ENCODE assay signal across 26 cellular contexts in genomic region chr9:110541950-110542349, GRCh38. TPM values are rescaled to one million over a fixed set of nuclear protein-coding genes. Genes with fewer than 3 reads are reported as not detected.
DNase-seq lines count a peak whose midpoint lies in the region; ATAC-seq, FAIRE-seq and TF ChIP-seq lines count a peak whose summit lies in the region.
"Had no signal": no experiment of that assay in that cellular context is flagged by ENCODE, and none has a peak within 500 bp of the region (broad histone marks: within the 10 kb centered on the region; RNA-seq: fewer than 3 reads in every experiment).

No MANE protein-coding gene starts in this region.

- no peaks in the 10 kb centered on the region for H3K9me3 Mint-ChIP-seq in stimulated activated naive B cell treated with anti-CD40 and anti-IgM and Interleukin-4, amounts not matched to agents 10 μg/mL and 1 μg/mL and 100 μg/mL, for 72 hours
- H3K9me3 Mint-ChIP-seq: CD4-positive, CD25-positive, alpha-beta regulatory T cell had no signal

- TF ChIP-seq CTCF in HepG2 (CRISPR knock-in tag; IDR thresholded peaks at IDR 0.05) (no peak), right lobe of liver (IDR thresholded peaks at IDR 0.05) (no peak), choroid plexus epithelial cell (conservative IDR thresholded peaks at IDR 0.05; ENCODE audit: low read depth, low read length) (no peak), fibroblast of the aortic adventitia (IDR thresholded peaks at IDR 0.05; ENCODE audit: insufficient read depth, low read length) (no peak)

- no peaks in the 10 kb centered on the region for H3K79me2 ChIP-seq in HepG2 (ENCODE audit: insufficient read depth, low read length)

- in situ Hi-C loops in HepG2 (cut with HindIII; ENCODE audit: extremely low pct_ligation_motif_present, low pct_unique_long_range_greater_than_20kb) = no loop called here

- H3K27me3 Mint-ChIP-seq in stimulated activated naive B cell treated with anti-CD40 and anti-IgM and Interleukin-4, amounts not matched to agents 10 μg/mL and 1 μg/mL and 100 μg/mL, for 72 hours = peaks cover 0 to 3% of the 10 kb centered on the region in 2 donors
- H3K27me3 Mint-ChIP-seq: CD4-positive, CD25-positive, alpha-beta regulatory T cell had no signal

- 30% methylated on average over 2 of the region's 2 CpGs for WGBS in HepG2 (ENCODE audit: low lambda C conversion rate)
- WGBS in right lobe of liver (ENCODE audit: insufficient coverage, low coverage, low lambda C conversion rate, missing lambda C conversion rate) = 69% methylated on average over 2 of the region's 2 CpGs

- no peak for FAIRE-seq in HepG2 (lab: Jason Lieb, UNC)
- FAIRE-seq: D721Med, G401.6, H1, RCC 7860 had no signal

- ATAC-seq in HepG2 = no peak
- no peak for ATAC-seq in right lobe of liver
- ATAC-seq in stimulated activated naive B cell treated with anti-CD40 and anti-IgM and Interleukin-4, amounts not matched to agents 10 μg/mL and 1 μg/mL and 100 μg/mL, for 72 hours (replicated peaks) = no peak
- ATAC-seq: HCT116 had no signal

- H3K4me3 ChIP-seq in HepG2 (replicated peaks in 1 of 3; ENCODE audit: insufficient read depth in 1 of 3, low read depth in 2 of 3, low read length in 3 of 3) = no peak overlapping the region
- no peak overlapping the region for H3K4me3 ChIP-seq in right lobe of liver
- H3K4me3 ChIP-seq in choroid plexus epithelial cell (ENCODE audit: low read depth, low read length) = no peak overlapping the region
- no peak overlapping the region for H3K4me3 ChIP-seq in fibroblast of the aortic adventitia (ENCODE audit: low read depth, low read length)
- H3K4me3 ChIP-seq: BLaER1, SK-N-MC had no signal

- no peak overlapping the region for H3K4me3 Mint-ChIP-seq in stimulated activated naive B cell treated with anti-CD40 and anti-IgM and Interleukin-4, amounts not matched to agents 10 μg/mL and 1 μg/mL and 100 μg/mL, for 72 hours
- H3K4me3 Mint-ChIP-seq: CD4-positive, CD25-positive, alpha-beta regulatory T cell had no signal

- POLR2A ChIA-PET in HepG2 (lab: Yijun Ruan, JAX) = no interaction called here

- no peak overlapping the region for H3K27ac ChIP-seq in HepG2 (ENCODE audit: extremely low read length, insufficient read depth, low read length)
- H3K27ac ChIP-seq in right lobe of liver = no peak overlapping the region
- H3K27ac ChIP-seq: BLaER1, SK-N-MC had no signal

- H3K4me1 ChIP-seq in HepG2 (ENCODE audit: insufficient read depth, low read length) = no peaks in the 10 kb centered on the region
- no peaks in the 10 kb centered on the region for H3K4me1 ChIP-seq in right lobe of liver

- DNase-seq in HepG2 (ENCODE audit: low spot score) = no peak
- DNase-seq in right lobe of liver = no peak
- DNase-seq in choroid plexus epithelial cell (ENCODE audit: low read depth) = peak; percentile 41
- DNase-seq in fibroblast of the aortic adventitia (ENCODE audit: low read depth) = peak; percentile 53
- DNase-seq in NCI-H2107 (lab: John Stamatoyannopoulos, UW) = no peak
- DNase-seq in NCI-H1930 (lab: John Stamatoyannopoulos, UW) = no peak
- no peak for DNase-seq in stimulated activated naive B cell treated with anti-CD40 and anti-IgM and Interleukin-4, amounts not matched to agents 10 μg/mL and 1 μg/mL and 100 μg/mL, for 72 hours
- no peak for DNase-seq in T-helper 9 cell
- DNase-seq: 8988T; CD4-positive, CD25-positive, alpha-beta regulatory T cell; Karpas-422; MV-4-11; NCI-H1105; NCI-H1436 treated with DMSO at 0.1 percent for 48 hours; NCI-H187 treated with DMSO at 0.1 percent for 48 hours; NCI-H446; NCI-H524 treated with DMSO at 0.1 percent for 48 hours; NCI-H774; SIG-M5 had no signal

- CTCF ChIA-PET in HepG2 (lab: Yijun Ruan, JAX; ENCODE audit: low intra/inter-chr PET ratio, low total read pairs) = no interaction called here

- intact Hi-C loops in HepG2 (cut with micrococcal nuclease; ENCODE audit: unreplicated experiment) = no loop called here
- intact Hi-C loops in right lobe of liver (cut with DNase I) = no loop called here

- H3K36me3 Mint-ChIP-seq in stimulated activated naive B cell treated with anti-CD40 and anti-IgM and Interleukin-4, amounts not matched to agents 10 μg/mL and 1 μg/mL and 100 μg/mL, for 72 hours = no peaks in the 10 kb centered on the region
- H3K36me3 Mint-ChIP-seq: CD4-positive, CD25-positive, alpha-beta regulatory T cell had no signal

- no peak for TF ChIP-seq EP300 in HepG2 (IDR thresholded peaks at IDR 0.05; ENCODE audit: low read depth in 2 of 2, low read length in 2 of 2)
- no peak for TF ChIP-seq EP300 in HepG2 (CRISPR knock-in tag; IDR thresholded peaks at IDR 0.05; ENCODE audit: borderline replicate concordance)

- no peak for TF ChIP-seq POLR2A in HepG2 (IDR thresholded peaks at IDR 0.05; ENCODE audit: insufficient read depth in 1 of 2, low read depth in 2 of 2, low read length in 2 of 2)
- no peak for TF ChIP-seq POLR2A in right lobe of liver (IDR thresholded peaks at IDR 0.05)

- H3K27ac Mint-ChIP-seq in stimulated activated naive B cell treated with anti-CD40 and anti-IgM and Interleukin-4, amounts not matched to agents 10 μg/mL and 1 μg/mL and 100 μg/mL, for 72 hours = no peak overlapping the region
- H3K27ac Mint-ChIP-seq: CD4-positive, CD25-positive, alpha-beta regulatory T cell had no signal

- no peaks in the 10 kb centered on the region for H4K20me1 ChIP-seq in HepG2 (ENCODE audit: insufficient read depth, low read length)
- H4K20me1 ChIP-seq: BLaER1 had no signal

- BruUV-seq in HepG2 (replicated peaks; lab: Mats Ljungman, UMichigan) = no TSS peak

- H3K9ac ChIP-seq in HepG2 (ENCODE audit: insufficient read depth, low read depth, low read length) = no peak overlapping the region
- H3K9ac ChIP-seq: BLaER1 had no signal

- H3K4me2 ChIP-seq in HepG2 (ENCODE audit: low read depth, low read length) = no peak overlapping the region
- H3K4me2 ChIP-seq: BLaER1 had no signal

- H2AFZ ChIP-seq in HepG2 (ENCODE audit: low read length) = no peak overlapping the region

- H3K27me3 ChIP-seq in HepG2 (ENCODE audit: control insufficient read depth in 1 of 2, insufficient read depth in 2 of 2, low read length in 2 of 2) = no peaks in the 10 kb centered on the region
- H3K27me3 ChIP-seq in right lobe of liver = no peaks in the 10 kb centered on the region
- H3K27me3 ChIP-seq: BLaER1 had no signal

- H3K36me3 ChIP-seq in HepG2 (replicated peaks in 1 of 2; ENCODE audit: control insufficient read depth in 1 of 2, insufficient read depth in 2 of 2, low read length in 2 of 2) (no peaks in the 10 kb centered on the region), right lobe of liver (no peaks in the 10 kb centered on the region)
- H3K36me3 ChIP-seq: BLaER1 had no signal

- H3K4me1 Mint-ChIP-seq in stimulated activated naive B cell treated with anti-CD40 and anti-IgM and Interleukin-4, amounts not matched to agents 10 μg/mL and 1 μg/mL and 100 μg/mL, for 72 hours = no peaks in the 10 kb centered on the region
- H3K4me1 Mint-ChIP-seq: CD4-positive, CD25-positive, alpha-beta regulatory T cell had no signal

- TF ChIP-seq RAD21 in HepG2 (CRISPR knock-in tag; IDR thresholded peaks at IDR 0.05) = no peak

- no peaks in the 10 kb centered on the region for H3K9me3 ChIP-seq in HepG2 (ENCODE audit: low read length)
- no peaks in the 10 kb centered on the region for H3K9me3 ChIP-seq in right lobe of liver
- H3K9me3 ChIP-seq: BLaER1 had no signal

TF ChIP-seq in HepG2, 621 proteins besides CTCF, POLR2A, EP300 and RAD21:
- no peak for TF ChIP-seq NKX3-1 (CRISPR knock-in tag; IDR thresholded peaks at IDR 0.05)
- TF ChIP-seq CEBPB (IDR thresholded peaks at IDR 0.05; ENCODE audit: borderline replicate concordance, low read depth, low read length) = peak; percentile 36; the same call in 1 of the 2 replicates
TF ChIP-seq in HepG2: peak in this region for 1.

RNA-seq across cellular contexts. Expression of gene SVEP1, which starts 37.6 kb away (rescaled TPM):
- total RNA-seq in HepG2 (2016; rRNA removed; fragmentation: Illumina TruSeq; extraction: Trizol) = not detected in 2 replicates
- total RNA-seq in HepG2 (2016; cell fraction: cytosol; rRNA removed; fragmentation: Illumina TruSeq; extraction: Trizol; ENCODE audit: low read depth) = not detected in 2 replicates
- total RNA-seq in HepG2 (2016; cell fraction: insoluble cytoplasmic fraction; rRNA removed; fragmentation: Illumina TruSeq; extraction: Trizol) = not detected in 2 replicates
- not detected in 2 replicates for total RNA-seq in HepG2 (2016; cell fraction: membrane; rRNA removed; fragmentation: Illumina TruSeq; extraction: Trizol)
- not detected in 2 replicates for total RNA-seq in HepG2 (2016; cell fraction: nucleus; rRNA removed; fragmentation: Illumina TruSeq; extraction: Trizol)
- not detected in 2 replicates for polyA plus RNA-seq in HepG2 (2011; rRNA removed)
- polyA plus RNA-seq in HepG2 (2011; cell fraction: cytosol; rRNA removed) = 0.01 and 0.03 TPM in 2 replicates
- polyA plus RNA-seq in HepG2 (2011; cell fraction: nucleus; rRNA removed) = 0.03 TPM in 1 of 2 replicates, not detected in the other
- polyA plus RNA-seq in HepG2 (2012) = not detected in 2 replicates
- polyA plus RNA-seq in HepG2 (2016; cell fraction: cytosol; fragmentation: Illumina TruSeq; extraction: Trizol; ENCODE audit: low read depth) = not detected in 2 replicates
- not detected in 2 replicates for polyA plus RNA-seq in HepG2 (2016; cell fraction: insoluble cytoplasmic fraction; fragmentation: Illumina TruSeq; extraction: Trizol; ENCODE audit: low read depth)
- not detected in 2 replicates for polyA plus RNA-seq in HepG2 (2016; cell fraction: membrane; fragmentation: Illumina TruSeq; extraction: Trizol; ENCODE audit: low read depth)
- not detected in 2 replicates for polyA plus RNA-seq in HepG2 (2016; cell fraction: nucleus; fragmentation: Illumina TruSeq; extraction: Trizol; ENCODE audit: insufficient read depth, low read depth)
- polyA minus RNA-seq in HepG2 (2011; rRNA and poly(A)+ RNA removed; ENCODE audit: low replicate concordance) = 0.14 TPM in 1 of 2 replicates, not detected in the other
- polyA minus RNA-seq in HepG2 (2011; cell fraction: cytosol; rRNA and poly(A)+ RNA removed) = not detected in 2 replicates
- under 0.01 TPM in 2 replicates for polyA minus RNA-seq in HepG2 (2011; cell fraction: nucleus; rRNA and poly(A)+ RNA removed)
- total RNA-seq in right lobe of liver = 1 to 10 TPM; 1.6 to 7.8 (median 4.6) TPM
- 50.2 and 101 TPM in 2 replicates for total RNA-seq in fibroblast of the aortic adventitia (ENCODE audit: low replicate concordance)
- polyA plus RNA-seq: CD4-positive, CD25-positive, alpha-beta regulatory T cell had no signal

Comparison
In these comparisons a context has a peak if more than half of its experiments do, and no peak if none do; other contexts are left out.
1. DNase-seq: peak in choroid plexus epithelial cell (single experiment) and fibroblast of the aortic adventitia (single experiment); none in HepG2 (single experiment), right lobe of liver (0 of 3), NCI-H2107 (single experiment), NCI-H1930 (0 of 2), stimulated activated naive B cell treated with anti-CD40 and anti-IgM and Interleukin-4, amounts not matched to agents 10 μg/mL and 1 μg/mL and 100 μg/mL, for 72 hours (single experiment) and T-helper 9 cell (single experiment).